In genomic region chr10:133475821-133476640, GRCh38 we compare ENCODE assay signal across 14 cellular contexts. TPM values are rescaled to one million over a fixed set of nuclear protein-coding genes. Genes with fewer than 3 reads are reported as not detected.
DNase-seq lines count a peak whose midpoint lies in the region; ATAC-seq and TF ChIP-seq lines count a peak whose summit lies in the region.
"Had no signal": no experiment of that assay in that cellular context is flagged by ENCODE, and none has a peak within 500 bp of the region (broad histone marks: within the 10 kb centered on the region; RNA-seq: fewer than 3 reads in every experiment).

No MANE protein-coding gene starts in this region.

- no peaks in the 10 kb centered on the region for H3K9me3 Mint-ChIP-seq in T-helper 2 cell treated with Interferon-gamma antibody and Interleukin-4, amounts not matched to agents 5 μg/mL and 100 μg/mL, for 36 hours

- H3K36me3 Mint-ChIP-seq in T-helper 2 cell treated with Interferon-gamma antibody and Interleukin-4, amounts not matched to agents 5 μg/mL and 100 μg/mL, for 36 hours (ENCODE audit: low read depth) = no peaks in the 10 kb centered on the region

- H3K9me3 ChIP-seq in SK-N-SH = no peaks in the 10 kb centered on the region
- no peaks in the 10 kb centered on the region for H3K9me3 ChIP-seq in DND-41 (ENCODE audit: insufficient read depth, low read length, severe bottlenecking)
- H3K9me3 ChIP-seq: thoracic aorta had no signal

- DNase-seq in SK-N-SH (peak; percentile 6), DND-41 (no peak), mesenteric fat pad (ENCODE audit: low spot score) (peak; percentile 81), inferior parietal cortex (ENCODE audit: extremely low spot score) (no peak), NAMALWA (ENCODE audit: low spot score) (no peak)
- DNase-seq in T-helper 2 cell treated with Interferon-gamma antibody and Interleukin-4, amounts not matched to agents 5 μg/mL and 100 μg/mL, for 36 hours (ENCODE audit: low spot score) = no peak
- DNase-seq: cortex of kidney, GM23248 had no signal

- H3K4me2 ChIP-seq in SK-N-SH (no peak overlapping the region), DND-41 (ENCODE audit: insufficient read depth, low read length) (no peak overlapping the region)

- H3K4me1 ChIP-seq in SK-N-SH (ENCODE audit: control insufficient read depth in 1 of 2, insufficient read depth in 2 of 2, low read depth in 1 of 2, low read length in 1 of 2) (no peaks in the 10 kb centered on the region), DND-41 (ENCODE audit: insufficient read depth, low read length) (peaks cover 8% of the 10 kb centered on the region)

- no peak overlapping the region for H3K27ac ChIP-seq in SK-N-SH (ENCODE audit: low read depth in 2 of 2, low read length in 1 of 2)
- H3K27ac ChIP-seq in DND-41 (ENCODE audit: low read length) = no peak overlapping the region
- H3K27ac ChIP-seq: GM23248, thoracic aorta had no signal

- POLR2A ChIA-PET in SK-N-SH (lab: Yijun Ruan, JAX) = no interaction called here

- H3K9ac ChIP-seq in SK-N-SH = no peak overlapping the region
- no peak overlapping the region for H3K9ac ChIP-seq in DND-41 (ENCODE audit: low read depth, low read length)
- H3K9ac ChIP-seq: GM23248 had no signal

- H3K4me3 Mint-ChIP-seq in T-helper 2 cell treated with Interferon-gamma antibody and Interleukin-4, amounts not matched to agents 5 μg/mL and 100 μg/mL, for 36 hours = peak overlapping the region; percentile 46
- H3K4me3 Mint-ChIP-seq: WTC11 had no signal

- ATAC-seq in SK-N-SH treated with all-trans-retinoic acid at 6 μM for 48 hours (no peak), DND-41 (ENCODE audit: insufficient read depth, low read depth) (peak; percentile 70), HG02938 (IDR thresholded peaks at IDR 0.05; ENCODE audit: unreplicated experiment) (no peak)
- ATAC-seq: right cardiac atrium, WTC11 had no signal

- no peaks in the 10 kb centered on the region for H3F3A ChIP-seq in SK-N-SH (replicated peaks; ENCODE audit: insufficient read depth)

- no peaks in the 10 kb centered on the region for H3K27me3 Mint-ChIP-seq in T-helper 2 cell treated with Interferon-gamma antibody and Interleukin-4, amounts not matched to agents 5 μg/mL and 100 μg/mL, for 36 hours (ENCODE audit: low read depth)

- no peak for TF ChIP-seq EP300 in SK-N-SH (IDR thresholded peaks at IDR 0.05; ENCODE audit: borderline replicate concordance in 1 of 2, low read depth in 1 of 2, low read length in 1 of 2)

- H3K4me3 ChIP-seq in SK-N-SH (ENCODE audit: low read depth in 2 of 2, low read length in 1 of 2) (no peak overlapping the region), DND-41 (ENCODE audit: low read depth in 1 of 2, low read length in 2 of 2) (no peak overlapping the region)
- H3K4me3 ChIP-seq: GM23248, thoracic aorta had no signal

- no peaks in the 10 kb centered on the region for H3K9me2 ChIP-seq in SK-N-SH

- WGBS in SK-N-SH (ENCODE audit: low lambda C conversion rate) = 37% methylated on average over 6 of the region's 11 CpGs

- H3K79me2 ChIP-seq in SK-N-SH (ENCODE audit: insufficient read depth) (no peaks in the 10 kb centered on the region), DND-41 (ENCODE audit: insufficient read depth, low read length) (no peaks in the 10 kb centered on the region)

- TF ChIP-seq RAD21 in SK-N-SH (IDR thresholded peaks at IDR 0.05; ENCODE audit: low read length) = no peak

- H2AFZ ChIP-seq in SK-N-SH (ENCODE audit: low read depth) (no peak overlapping the region), DND-41 (ENCODE audit: low read depth, low read length) (no peak overlapping the region)
- H2AFZ ChIP-seq: GM23248 had no signal

- H3K4me1 Mint-ChIP-seq in T-helper 2 cell treated with Interferon-gamma antibody and Interleukin-4, amounts not matched to agents 5 μg/mL and 100 μg/mL, for 36 hours (ENCODE audit: low read depth) = peaks cover 29% of the 10 kb centered on the region
- H3K4me1 Mint-ChIP-seq: WTC11 had no signal

- H3K27me3 ChIP-seq in SK-N-SH (ENCODE audit: insufficient read depth) (peaks cover 9% of the 10 kb centered on the region; the same call in 1 of the 2 replicates), DND-41 (ENCODE audit: insufficient read depth, low read length, poor library complexity) (no peaks in the 10 kb centered on the region)

- no peaks in the 10 kb centered on the region for H4K20me1 ChIP-seq in SK-N-SH (ENCODE audit: insufficient read depth)
- H4K20me1 ChIP-seq in DND-41 (ENCODE audit: insufficient read depth, low read length) = no peaks in the 10 kb centered on the region

- CTCF ChIA-PET in SK-N-SH (lab: Yijun Ruan, JAX) = no interaction called here

- H3K36me3 ChIP-seq in SK-N-SH (replicated peaks in 1 of 2; ENCODE audit: control insufficient read depth in 1 of 2, insufficient read depth in 2 of 2, low read length in 1 of 2) = no peaks in the 10 kb centered on the region
- no peaks in the 10 kb centered on the region for H3K36me3 ChIP-seq in DND-41 (ENCODE audit: insufficient read depth, low read length)
- H3K36me3 ChIP-seq: thoracic aorta had no signal

- TF ChIP-seq CTCF in SK-N-SH (IDR thresholded peaks at IDR 0.05) = no peak
- no peak for TF ChIP-seq CTCF in DND-41 (IDR thresholded peaks at IDR 0.05; ENCODE audit: borderline replicate concordance, extremely low read depth, low read length, poor library complexity, severe bottlenecking)

- peak overlapping the region; percentile 57 for H3K27ac Mint-ChIP-seq in T-helper 2 cell treated with Interferon-gamma antibody and Interleukin-4, amounts not matched to agents 5 μg/mL and 100 μg/mL, for 36 hours
- H3K27ac Mint-ChIP-seq: WTC11 had no signal

TF ChIP-seq in SK-N-SH, 30 proteins besides CTCF, POLR2A, EP300 and RAD21:
- no peak for TF ChIP-seq NFIC (IDR thresholded peaks at IDR 0.05; ENCODE audit: borderline replicate concordance)
- TF ChIP-seq IRF3 (IDR thresholded peaks at IDR 0.05; ENCODE audit: low read depth, low read length) = no peak
- TF ChIP-seq FOXM1 (IDR thresholded peaks at IDR 0.05; ENCODE audit: low read depth) = no peak
- TF ChIP-seq TAF1 (IDR thresholded peaks at IDR 0.05; ENCODE audit: borderline replicate concordance, low read depth, low read length) = no peak

TF ChIP-seq in SK-N-SH treated with all-trans-retinoic acid at 6 μM for 48 hours, 23 proteins besides CTCF, POLR2A, EP300 and RAD21 (continues in another document):
- TF ChIP-seq ZNF565 (CRISPR knock-in tag; conservative IDR thresholded peaks at IDR 0.05; ENCODE audit: low read depth) (no peak), ZNF8 (CRISPR knock-in tag; IDR thresholded peaks at IDR 0.05) (no peak), ZFP3 (CRISPR knock-in tag; IDR thresholded peaks at IDR 0.05) (no peak), PPARA (CRISPR knock-in tag; IDR thresholded peaks at IDR 0.05; ENCODE audit: borderline replicate concordance) (no peak), ARNTL (CRISPR knock-in tag; IDR thresholded peaks at IDR 0.05; ENCODE audit: borderline replicate concordance, low read depth) (no peak), OSR1 (CRISPR knock-in tag; IDR thresholded peaks at IDR 0.05) (no peak), BACH2 (CRISPR knock-in tag; IDR thresholded peaks at IDR 0.05; ENCODE audit: borderline replicate concordance) (no peak), TCF4 (CRISPR knock-in tag; IDR thresholded peaks at IDR 0.05; ENCODE audit: borderline replicate concordance) (no peak), CSRNP3 (CRISPR knock-in tag; IDR thresholded peaks at IDR 0.05) (no peak), ZFP30 (CRISPR knock-in tag; IDR thresholded peaks at IDR 0.05) (no peak), ZNF70 (CRISPR knock-in tag; IDR thresholded peaks at IDR 0.05) (no peak)
- TF ChIP-seq, protein P1, sequence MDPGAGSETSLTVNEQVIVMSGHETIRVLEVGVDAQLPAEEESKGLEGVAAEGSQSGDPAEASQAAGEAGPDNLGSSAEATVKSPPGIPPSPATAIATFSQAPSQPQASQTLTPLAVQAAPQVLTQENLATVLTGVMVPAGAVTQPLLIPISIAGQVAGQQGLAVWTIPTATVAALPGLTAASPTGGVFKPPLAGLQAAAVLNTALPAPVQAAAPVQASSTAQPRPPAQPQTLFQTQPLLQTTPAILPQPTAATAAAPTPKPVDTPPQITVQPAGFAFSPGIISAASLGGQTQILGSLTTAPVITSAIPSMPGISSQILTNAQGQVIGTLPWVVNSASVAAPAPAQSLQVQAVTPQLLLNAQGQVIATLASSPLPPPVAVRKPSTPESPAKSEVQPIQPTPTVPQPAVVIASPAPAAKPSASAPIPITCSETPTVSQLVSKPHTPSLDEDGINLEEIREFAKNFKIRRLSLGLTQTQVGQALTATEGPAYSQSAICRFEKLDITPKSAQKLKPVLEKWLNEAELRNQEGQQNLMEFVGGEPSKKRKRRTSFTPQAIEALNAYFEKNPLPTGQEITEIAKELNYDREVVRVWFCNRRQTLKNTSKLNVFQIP (CRISPR knock-in tag; IDR thresholded peaks at IDR 0.05; ENCODE audit: borderline replicate concordance, low read depth) = no peak

RNA-seq across cellular contexts. Expression of gene SCART1, which starts 22.3 kb away (rescaled TPM):
- polyA plus RNA-seq in SK-N-SH (2012; rRNA removed) = 2.1 and 3.4 TPM in 2 replicates
- 0.46 and 0.51 TPM in 2 replicates for polyA plus RNA-seq in SK-N-SH (2012; cell fraction: cytosol; rRNA removed)
- 18.0 and 20.6 TPM in 2 replicates for polyA plus RNA-seq in SK-N-SH (2012; cell fraction: nucleus; rRNA removed)
- total RNA-seq in mesenteric fat pad = 3.3 TPM

RNA-seq across cellular contexts. Expression of gene CYP2E1, which starts 51.1 kb away (rescaled TPM):
- 0.61 and 1.3 TPM in 2 replicates for polyA plus RNA-seq in SK-N-SH (2012; rRNA removed)
- 0.30 and 0.41 TPM in 2 replicates for polyA plus RNA-seq in SK-N-SH (2012; cell fraction: cytosol; rRNA removed)
- polyA plus RNA-seq in SK-N-SH (2012; cell fraction: nucleus; rRNA removed) = 8.6 and 11.8 TPM in 2 replicates
- 3.8 TPM for total RNA-seq in mesenteric fat pad
- total RNA-seq: GM23248, RPMI7951 had no signal

RNA-seq across cellular contexts. Expression of gene SPRN, which starts 51.6 kb away (rescaled TPM):
- 0.78 and 1.2 TPM in 2 replicates for polyA plus RNA-seq in SK-N-SH (2012; rRNA removed)
- polyA plus RNA-seq in SK-N-SH (2012; cell fraction: cytosol; rRNA removed) = 0.46 and 0.55 TPM in 2 replicates
- 0.32 and 0.43 TPM in 2 replicates for polyA plus RNA-seq in SK-N-SH (2012; cell fraction: nucleus; rRNA removed)
- total RNA-seq in mesenteric fat pad = not detected
- total RNA-seq: right cardiac atrium, RPMI7951, thoracic aorta had no signal

Comparison
In these comparisons a context has a peak if more than half of its experiments do, and no peak if none do; other contexts are left out.
1. DNase-seq: peak in SK-N-SH (single experiment) and mesenteric fat pad (single experiment); none in DND-41 (single experiment), T-helper 2 cell treated with Interferon-gamma antibody and Interleukin-4, amounts not matched to agents 5 μg/mL and 100 μg/mL, for 36 hours (single experiment), inferior parietal cortex (single experiment) and NAMALWA (single experiment).